In the genomic region with DNA sequence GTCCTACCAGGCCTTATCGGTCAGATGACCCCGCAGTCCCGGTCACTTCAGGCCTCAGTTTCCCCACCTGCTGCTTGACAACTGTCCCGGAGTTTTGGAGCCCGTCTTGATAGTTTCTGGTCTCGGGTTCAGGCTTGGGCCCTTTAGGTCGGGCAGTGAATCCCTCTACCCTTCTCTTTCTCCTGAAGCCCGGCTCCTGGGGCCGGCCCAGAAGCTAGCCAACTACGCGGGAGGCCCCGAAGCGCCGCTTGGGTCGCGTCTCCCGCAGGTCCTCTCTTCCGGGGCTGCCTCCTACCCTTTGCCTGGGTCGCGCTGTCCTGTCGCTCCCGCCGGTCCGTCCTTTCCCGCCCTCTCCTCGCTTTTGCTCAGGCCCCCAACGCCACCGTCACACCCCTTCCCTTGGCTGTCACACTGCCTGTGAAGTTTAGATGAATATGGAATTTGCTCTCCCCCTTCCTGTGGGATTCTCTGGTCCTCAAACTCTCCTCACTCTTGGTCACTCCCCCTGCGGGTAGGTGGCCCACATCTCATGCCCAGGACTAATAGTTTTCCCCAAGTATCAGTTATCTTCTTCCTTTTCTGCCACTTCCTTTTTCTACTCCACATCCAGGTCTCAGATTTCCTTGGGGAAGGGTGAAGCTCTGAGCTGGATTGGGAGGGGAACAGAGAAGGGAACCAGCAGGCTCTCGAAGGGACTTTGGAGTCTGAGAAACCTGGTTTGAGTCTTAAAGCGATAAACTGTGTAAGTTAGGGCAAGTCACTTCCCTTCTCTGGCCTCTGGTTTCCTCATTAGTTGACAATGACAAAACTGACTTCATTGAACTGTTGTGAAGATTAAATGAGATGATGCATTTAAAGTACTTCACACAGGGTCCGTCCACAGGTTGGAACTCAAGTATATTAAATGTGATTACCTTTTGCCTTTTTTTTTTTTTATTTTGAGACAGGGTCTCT, we compare ENCODE assay signal across 9 cellular contexts. TPM values are rescaled to one million over a fixed set of nuclear protein-coding genes. Genes with fewer than 3 reads are reported as not detected.
A peak's percentile ranks its signal among the peaks of the same experiment; 100 is the strongest.
DNase-seq lines count a peak whose midpoint lies in the region; ATAC-seq and FAIRE-seq lines count a peak whose summit lies in the region.
"Had no signal": no experiment of that assay in that cellular context is flagged by ENCODE, and none has a peak within 500 bp of the region (broad histone marks: within the 10 kb centered on the region; RNA-seq: fewer than 3 reads in every experiment).

No MANE protein-coding gene starts in this region.

- H3K27ac ChIP-seq in small intestine (ENCODE audit: low read depth in 1 of 2, low read length in 1 of 2), result peak overlapping the region; percentile 76 to 94

- no peak for FAIRE-seq in small intestine (lab: Jason Lieb, UNC)

- no peak for ATAC-seq in activated naive CD8-positive, alpha-beta T cell treated with anti-CD3 and anti-CD28 coated beads, Interleukin-2, amount 10 ng/mL, durations not matched to agents 7 days and 5 days (ENCODE audit: low read depth)
- ATAC-seq in HG02610 (IDR thresholded peaks at IDR 0.05; ENCODE audit: unreplicated experiment) (no peak), GM21447 (IDR thresholded peaks at IDR 0.05; ENCODE audit: unreplicated experiment) (no peak)

- no peaks in the 10 kb centered on the region for H3K4me1 ChIP-seq in small intestine (ENCODE audit: control insufficient read depth in 2 of 2, insufficient read depth in 1 of 2, low read depth in 1 of 2, low read length in 1 of 2)

- H3K4me3 ChIP-seq in iPS-11a (ENCODE audit: low read depth, low read length) (peak overlapping the region; percentile 78), small intestine (ENCODE audit: low read depth in 1 of 2, low read length in 2 of 2) (peak overlapping the region; percentile 78 to 88)

- peak; percentile 46 for DNase-seq in DMS 273 (lab: John Stamatoyannopoulos, UW; ENCODE audit: unreplicated experiment)
- DNase-seq in DMS 273 treated with DMSO at 0.1 percent for 48 hours (lab: John Stamatoyannopoulos, UW), result no peak
- peak; percentile 38 for DNase-seq in LoVo (ENCODE audit: low spot score)
- DNase-seq in activated naive CD8-positive, alpha-beta T cell treated with anti-CD3 and anti-CD28 coated beads, Interleukin-2, amount 10 ng/mL, durations not matched to agents 7 days and 5 days, result no peak
- DNase-seq in small intestine, result peak; percentile 51

- H3K27me3 ChIP-seq in small intestine (ENCODE audit: control insufficient read depth in 2 of 2, insufficient read depth in 2 of 2, low read length in 2 of 2), result no peaks in the 10 kb centered on the region

- no peaks in the 10 kb centered on the region for H3K9me3 ChIP-seq in small intestine (ENCODE audit: control insufficient read depth, low read depth)

- H3K4me1 Mint-ChIP-seq in activated naive CD8-positive, alpha-beta T cell treated with anti-CD3 and anti-CD28 coated beads, Interleukin-2, amount 10 ng/mL, durations not matched to agents 7 days and 5 days, result peaks cover 43% of the 10 kb centered on the region

- H3K36me3 Mint-ChIP-seq in activated naive CD8-positive, alpha-beta T cell treated with anti-CD3 and anti-CD28 coated beads, Interleukin-2, amount 10 ng/mL, durations not matched to agents 7 days and 5 days, result peaks cover 28% of the 10 kb centered on the region

- POLR2A ChIA-PET in activated naive CD8-positive, alpha-beta T cell treated with anti-CD3 and anti-CD28 coated beads, Interleukin-2, amount 10 ng/mL, durations not matched to agents 7 days and 5 days (lab: Charles Lee), result interaction anchor here (0.6 to 2.6 kb wide), 6 partner anchors 8 to 217 kb away, joined by 3 to 20 read pairs (median 6); a partner anchor contains a TSS

- peak overlapping the region; percentile 87 for H3K4me3 Mint-ChIP-seq in activated naive CD8-positive, alpha-beta T cell treated with anti-CD3 and anti-CD28 coated beads, Interleukin-2, amount 10 ng/mL, durations not matched to agents 7 days and 5 days

- no peaks in the 10 kb centered on the region for H3K27me3 Mint-ChIP-seq in activated naive CD8-positive, alpha-beta T cell treated with anti-CD3 and anti-CD28 coated beads, Interleukin-2, amount 10 ng/mL, durations not matched to agents 7 days and 5 days

- 1 to 2% (median 1%) methylated on average over 32 of the region's 32 CpGs for WGBS in small intestine, 3 donors

- H3K27ac Mint-ChIP-seq in activated naive CD8-positive, alpha-beta T cell treated with anti-CD3 and anti-CD28 coated beads, Interleukin-2, amount 10 ng/mL, durations not matched to agents 7 days and 5 days, result peak overlapping the region; percentile 95

- no peaks in the 10 kb centered on the region for H3K9me3 Mint-ChIP-seq in activated naive CD8-positive, alpha-beta T cell treated with anti-CD3 and anti-CD28 coated beads, Interleukin-2, amount 10 ng/mL, durations not matched to agents 7 days and 5 days

- H3K36me3 ChIP-seq in small intestine (ENCODE audit: control insufficient read depth in 2 of 2, insufficient read depth in 2 of 2, low read length in 2 of 2), result peaks cover 6 to 16% of the 10 kb centered on the region in 2 donors

RNA-seq across cellular contexts. Expression of a gene that starts 0.8 kb away (rescaled TPM):
- total RNA-seq in activated naive CD8-positive, alpha-beta T cell treated with anti-CD3 and anti-CD28 coated beads, Interleukin-2, amount 10 ng/mL, durations not matched to agents 7 days and 5 days, result 100 to 1,000 TPM; 136 to 145 TPM
- polyA plus RNA-seq in small intestine, result 100 to 1,000 TPM; 176 to 205 (median 182) TPM

RNA-seq across cellular contexts. Expression of a gene that starts 8.7 kb away (rescaled TPM):
- 1 to 10 TPM; 2.1 to 2.7 TPM for total RNA-seq in activated naive CD8-positive, alpha-beta T cell treated with anti-CD3 and anti-CD28 coated beads, Interleukin-2, amount 10 ng/mL, durations not matched to agents 7 days and 5 days
- 1 to 10 TPM in 1 of 3 donors, under 1 TPM in 2; 0.81 to 1.1 (median 0.89) TPM for polyA plus RNA-seq in small intestine
- total RNA-seq: dermis microvascular lymphatic vessel endothelial cell had no signal

RNA-seq across cellular contexts. Expression of a gene that starts 11.7 kb away (rescaled TPM):
- total RNA-seq in activated naive CD8-positive, alpha-beta T cell treated with anti-CD3 and anti-CD28 coated beads, Interleukin-2, amount 10 ng/mL, durations not matched to agents 7 days and 5 days, result 10 to 100 TPM; 39.3 to 41.9 TPM
- 10 to 100 TPM in 1 of 3 donors, 1 to 10 TPM in 2; 8.4 to 19.3 (median 9.8) TPM for polyA plus RNA-seq in small intestine

RNA-seq across cellular contexts. Expression of a gene that starts 19.7 kb away (rescaled TPM):
- 10 to 100 TPM; 44.5 to 45.5 TPM for total RNA-seq in activated naive CD8-positive, alpha-beta T cell treated with anti-CD3 and anti-CD28 coated beads, Interleukin-2, amount 10 ng/mL, durations not matched to agents 7 days and 5 days
- 100 to 1,000 TPM; 127 to 144 (median 143) TPM for polyA plus RNA-seq in small intestine

RNA-seq across cellular contexts. Expression of a gene that starts 22.5 kb away (rescaled TPM):
- total RNA-seq in activated naive CD8-positive, alpha-beta T cell treated with anti-CD3 and anti-CD28 coated beads, Interleukin-2, amount 10 ng/mL, durations not matched to agents 7 days and 5 days, result not detected
- under 1 TPM in 2 of 3 donors, not detected in 1; 0.54 to 0.91 TPM for polyA plus RNA-seq in small intestine
- total RNA-seq: dermis microvascular lymphatic vessel endothelial cell had no signal

Comparison
In these comparisons a context has a peak if more than half of its experiments do, and no peak if none do; other contexts are left out.
1. DNase-seq: peak in DMS 273 (single experiment), LoVo (single experiment) and small intestine (single experiment); none in DMS 273 treated with DMSO at 0.1 percent for 48 hours (single experiment) and activated naive CD8-positive, alpha-beta T cell treated with anti-CD3 and anti-CD28 coated beads, Interleukin-2, amount 10 ng/mL, durations not matched to agents 7 days and 5 days (single experiment).